In the genomic region with DNA sequence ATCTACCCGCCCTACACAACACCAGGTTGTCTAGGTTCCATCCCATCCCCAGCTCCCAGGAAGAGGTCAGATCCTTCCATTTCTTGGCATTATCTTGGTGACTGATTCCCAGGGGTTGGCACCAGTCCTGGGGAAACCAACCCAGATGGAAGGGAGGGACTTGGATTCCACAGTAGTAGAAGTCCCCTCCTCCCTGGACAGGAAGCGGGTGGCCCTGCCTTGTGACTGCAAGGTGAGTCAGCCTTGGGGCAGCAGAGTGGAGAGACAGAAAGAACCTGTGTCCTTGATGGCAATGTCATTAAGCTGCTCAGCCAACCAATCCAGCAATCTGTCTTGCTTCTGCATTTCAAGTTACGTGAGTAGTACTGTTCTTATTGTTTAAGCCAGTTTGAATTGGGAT, we compare ENCODE assay signal across 17 cellular contexts. TPM values are rescaled to one million over a fixed set of nuclear protein-coding genes. Genes with fewer than 3 reads are reported as not detected.
DNase-seq lines count a peak whose midpoint lies in the region; ATAC-seq, FAIRE-seq and TF ChIP-seq lines count a peak whose summit lies in the region.
"Had no signal": no experiment of that assay in that cellular context is flagged by ENCODE, and none has a peak within 500 bp of the region (broad histone marks: within the 10 kb centered on the region; RNA-seq: fewer than 3 reads in every experiment).

No MANE protein-coding gene starts in this region.

- H3K9me3 ChIP-seq in small intestine (ENCODE audit: control insufficient read depth, low read depth) = no peaks in the 10 kb centered on the region
- H3K9me3 ChIP-seq: gastrocnemius medialis, SJCRH30 had no signal

- no peaks in the 10 kb centered on the region for H3K9me3 Mint-ChIP-seq in activated CD8-positive, alpha-beta T cell treated with anti-CD3 and anti-CD28 coated beads, Interleukin-2, amount 10 ng/mL, durations not matched to agents 7 days and 5 days (ENCODE audit: insufficient read depth)
- no peaks in the 10 kb centered on the region for H3K9me3 Mint-ChIP-seq in osteocyte (ENCODE audit: unreplicated experiment)
- H3K9me3 Mint-ChIP-seq: activated naive CD8-positive, alpha-beta T cell treated with anti-CD3 and anti-CD28 coated beads, Interleukin-2, amount 10 ng/mL, durations not matched to agents 7 days and 5 days; dendritic cell treated with granulocyte-macrophage colony-stimulating factor and Interleukin-4, amounts not matched to agents 40 ng/mL and 50 ng/mL, for 4 days; neural crest cell had no signal

- H3K27ac ChIP-seq in small intestine (ENCODE audit: low read depth in 1 of 2, low read length in 1 of 2) = peak overlapping the region; percentile 70 to 94
- H3K27ac ChIP-seq: gastrocnemius medialis, SJCRH30, skin epidermis, WERI-Rb-1 had no signal

- H3K4me1 Mint-ChIP-seq in activated CD8-positive, alpha-beta T cell treated with anti-CD3 and anti-CD28 coated beads, Interleukin-2, amount 10 ng/mL, durations not matched to agents 7 days and 5 days (ENCODE audit: low read depth) = no peaks in the 10 kb centered on the region
- peaks cover 16% of the 10 kb centered on the region for H3K4me1 Mint-ChIP-seq in osteocyte (ENCODE audit: unreplicated experiment)
- H3K4me1 Mint-ChIP-seq: activated naive CD8-positive, alpha-beta T cell treated with anti-CD3 and anti-CD28 coated beads, Interleukin-2, amount 10 ng/mL, durations not matched to agents 7 days and 5 days; neural crest cell had no signal

- H3K27ac Mint-ChIP-seq in activated CD8-positive, alpha-beta T cell treated with anti-CD3 and anti-CD28 coated beads, Interleukin-2, amount 10 ng/mL, durations not matched to agents 7 days and 5 days = no peak overlapping the region
- H3K27ac Mint-ChIP-seq in osteocyte (ENCODE audit: unreplicated experiment) = no peak overlapping the region
- H3K27ac Mint-ChIP-seq: activated naive CD8-positive, alpha-beta T cell treated with anti-CD3 and anti-CD28 coated beads, Interleukin-2, amount 10 ng/mL, durations not matched to agents 7 days and 5 days; dendritic cell treated with granulocyte-macrophage colony-stimulating factor and Interleukin-4, amounts not matched to agents 40 ng/mL and 50 ng/mL, for 4 days had no signal

- peaks cover 4 to 6% of the 10 kb centered on the region in 2 donors for H3K4me1 ChIP-seq in small intestine (ENCODE audit: control insufficient read depth in 2 of 2, insufficient read depth in 1 of 2, low read depth in 1 of 2, low read length in 1 of 2)
- H3K4me1 ChIP-seq: gastrocnemius medialis, SJCRH30 had no signal

- TF ChIP-seq CTCF in fibroblast of the aortic adventitia (IDR thresholded peaks at IDR 0.05; ENCODE audit: insufficient read depth, low read length) = no peak
- TF ChIP-seq CTCF in osteocyte (IDR thresholded peaks at IDR 0.05) = no peak

- H3K4me3 Mint-ChIP-seq in activated CD8-positive, alpha-beta T cell treated with anti-CD3 and anti-CD28 coated beads, Interleukin-2, amount 10 ng/mL, durations not matched to agents 7 days and 5 days = no peak overlapping the region
- no peak overlapping the region for H3K4me3 Mint-ChIP-seq in osteocyte (ENCODE audit: unreplicated experiment)
- H3K4me3 Mint-ChIP-seq: activated naive CD8-positive, alpha-beta T cell treated with anti-CD3 and anti-CD28 coated beads, Interleukin-2, amount 10 ng/mL, durations not matched to agents 7 days and 5 days; dendritic cell treated with granulocyte-macrophage colony-stimulating factor and Interleukin-4, amounts not matched to agents 40 ng/mL and 50 ng/mL, for 4 days; neural crest cell had no signal

- FAIRE-seq in small intestine (lab: Jason Lieb, UNC) (no peak), GM19239 (lab: Jason Lieb, UNC) (no peak)

- POLR2A ChIA-PET in activated CD8-positive, alpha-beta T cell treated with anti-CD3 and anti-CD28 coated beads, Interleukin-2, amount 10 ng/mL, durations not matched to agents 7 days and 5 days (lab: Charles Lee) = no interaction called here

- H3K27me3 ChIP-seq in small intestine (ENCODE audit: control insufficient read depth in 2 of 2, insufficient read depth in 2 of 2, low read length in 2 of 2) = no peaks in the 10 kb centered on the region

- DNase-seq in H4 (ENCODE audit: low spot score) (peak; percentile 78), RPMI7951 (ENCODE audit: low read depth) (peak; percentile 78), fibroblast of the aortic adventitia (ENCODE audit: low read depth) (peak; percentile 32), small intestine (peak; percentile 95), GM19239 (ENCODE audit: insufficient read length, low spot score) (no peak), osteocyte (ENCODE audit: extremely low spot score, unreplicated experiment) (no peak)
- DNase-seq in activated CD8-positive, alpha-beta T cell treated with anti-CD3 and anti-CD28 coated beads, Interleukin-2, amount 10 ng/mL, durations not matched to agents 7 days and 5 days = no peak
- DNase-seq: activated CD8-positive, alpha-beta memory T cell treated with anti-CD3 and anti-CD28 coated beads, Interleukin-2, amount 50 U/mL, for 4 hours; activated naive CD8-positive, alpha-beta T cell treated with anti-CD3 and anti-CD28 coated beads, Interleukin-2, amount 10 ng/mL, durations not matched to agents 7 days and 5 days; gastrocnemius medialis; SJCRH30; WERI-Rb-1 had no signal

- CTCF ChIA-PET in activated CD8-positive, alpha-beta T cell treated with anti-CD3 and anti-CD28 coated beads, Interleukin-2, amount 10 ng/mL, durations not matched to agents 7 days and 5 days (lab: Charles Lee) = interaction anchor here (1.3 kb wide), 1 partner anchor 76 kb away, joined by 4 read pairs; no protein-coding TSS in a partner anchor

- no peaks in the 10 kb centered on the region for H3K36me3 Mint-ChIP-seq in activated CD8-positive, alpha-beta T cell treated with anti-CD3 and anti-CD28 coated beads, Interleukin-2, amount 10 ng/mL, durations not matched to agents 7 days and 5 days (ENCODE audit: low read depth)
- no peaks in the 10 kb centered on the region for H3K36me3 Mint-ChIP-seq in osteocyte (ENCODE audit: unreplicated experiment)
- H3K36me3 Mint-ChIP-seq: activated naive CD8-positive, alpha-beta T cell treated with anti-CD3 and anti-CD28 coated beads, Interleukin-2, amount 10 ng/mL, durations not matched to agents 7 days and 5 days had no signal

- H3K4me3 ChIP-seq in fibroblast of the aortic adventitia (ENCODE audit: low read depth, low read length) (no peak overlapping the region), small intestine (ENCODE audit: low read depth in 1 of 2, low read length in 2 of 2) (no peak overlapping the region)
- H3K4me3 ChIP-seq: gastrocnemius medialis, SJCRH30, skin epidermis had no signal

- ATAC-seq in activated CD8-positive, alpha-beta T cell treated with anti-CD3 and anti-CD28 coated beads, Interleukin-2, amount 10 ng/mL, durations not matched to agents 7 days and 5 days = no peak
- ATAC-seq: gastrocnemius medialis, left lobe of liver had no signal

- WGBS in small intestine, 3 donors = 28 to 73% (median 48%) methylated on average over 3 of the region's 3 CpGs

- H3K36me3 ChIP-seq in small intestine (ENCODE audit: control insufficient read depth in 2 of 2, insufficient read depth in 2 of 2, low read length in 2 of 2) = no peaks in the 10 kb centered on the region
- H3K36me3 ChIP-seq: gastrocnemius medialis, SJCRH30, WERI-Rb-1 had no signal

- H3K27me3 Mint-ChIP-seq in activated CD8-positive, alpha-beta T cell treated with anti-CD3 and anti-CD28 coated beads, Interleukin-2, amount 10 ng/mL, durations not matched to agents 7 days and 5 days (ENCODE audit: low read depth) = peaks cover 13% of the 10 kb centered on the region
- no peaks in the 10 kb centered on the region for H3K27me3 Mint-ChIP-seq in osteocyte (ENCODE audit: unreplicated experiment)

RNA-seq across cellular contexts. Expression of gene SYT13, which starts 26.5 kb away (rescaled TPM):
- total RNA-seq in H4 (2014; rRNA removed; shearing (Covaris generic)) = 0.06 TPM in 1 of 2 replicates, not detected in the other
- total RNA-seq in RPMI7951 (2014; rRNA removed; shearing (Covaris generic)) = 0.10 and 0.72 TPM in 2 replicates
- not detected in 2 replicates for total RNA-seq in fibroblast of the aortic adventitia (ENCODE audit: low replicate concordance)
- 10 to 100 TPM in 1 of 3 donors, 1 to 10 TPM in 2; 2.0 to 22.5 (median 2.2) TPM for polyA plus RNA-seq in small intestine
- not detected for total RNA-seq in activated CD8-positive, alpha-beta T cell treated with anti-CD3 and anti-CD28 coated beads, Interleukin-2, amount 10 ng/mL, durations not matched to agents 7 days and 5 days
- 0.13 TPM in 1 of 2 replicates, not detected in the other for total RNA-seq in osteocyte
- total RNA-seq: activated naive CD8-positive, alpha-beta T cell treated with anti-CD3 and anti-CD28 coated beads, Interleukin-2, amount 10 ng/mL, durations not matched to agents 7 days and 5 days; NCI-H460; SJCRH30 had no signal

Comparison
In these comparisons a context has a peak if more than half of its experiments do, and no peak if none do; other contexts are left out.
1. DNase-seq: peak in H4 (single experiment), RPMI7951 (single experiment), fibroblast of the aortic adventitia (single experiment) and small intestine (single experiment); none in GM19239 (single experiment), activated CD8-positive, alpha-beta T cell treated with anti-CD3 and anti-CD28 coated beads, Interleukin-2, amount 10 ng/mL, durations not matched to agents 7 days and 5 days (single experiment) and osteocyte (single experiment).